In the genomic region with DNA sequence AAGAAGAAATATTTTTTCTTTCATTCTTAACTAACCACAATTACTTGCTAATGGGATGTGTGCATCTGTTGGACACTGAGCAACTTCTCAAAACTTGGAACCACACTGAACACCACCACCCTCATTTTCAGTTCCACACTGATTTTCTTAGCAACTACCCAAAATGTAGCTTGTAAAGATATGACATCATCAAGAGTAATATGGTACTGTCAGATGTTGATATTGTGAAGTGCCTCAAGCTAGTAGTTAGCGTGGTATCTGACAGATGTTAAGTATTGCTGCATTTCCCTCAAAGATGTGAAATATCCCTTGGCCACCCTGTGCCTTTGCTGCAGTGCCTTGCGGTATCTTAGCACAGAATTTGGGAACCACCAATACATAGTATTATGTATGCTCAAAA, we compare ENCODE assay signal across 10 cellular contexts. TPM values are rescaled to one million over a fixed set of nuclear protein-coding genes. Genes with fewer than 3 reads are reported as not detected.
DNase-seq lines count a peak whose midpoint lies in the region; ATAC-seq and TF ChIP-seq lines count a peak whose summit lies in the region.
"Had no signal": no experiment of that assay in that cellular context is flagged by ENCODE, and none has a peak within 500 bp of the region (broad histone marks: within the 10 kb centered on the region; RNA-seq: fewer than 3 reads in every experiment).

No MANE protein-coding gene starts in this region.

- no peaks in the 10 kb centered on the region for H3K36me3 ChIP-seq in esophagus squamous epithelium

- no peak overlapping the region for H3K27ac ChIP-seq in esophagus squamous epithelium

- BruUV-seq in Calu3 (replicated peaks; lab: Mats Ljungman, UMichigan) = no TSS peak

- H3K4me1 ChIP-seq in esophagus squamous epithelium = peaks cover 0 to 27% (median 14%) of the 10 kb centered on the region in 3 donors

- H3K4me3 Mint-ChIP-seq in CD14-positive monocyte (no peak overlapping the region), Calu3 (ENCODE audit: low read depth, unreplicated experiment) (no peak overlapping the region)

- CTCF ChIA-PET in Calu3 (lab: Charles Lee) = no interaction called here

- ATAC-seq in GM19324 (IDR thresholded peaks at IDR 0.05; ENCODE audit: low FRiP score, unreplicated experiment) (peak; percentile 79), HG03039 (IDR thresholded peaks at IDR 0.05; ENCODE audit: unreplicated experiment) (peak; percentile 71)

- no peaks in the 10 kb centered on the region for H3K9me3 ChIP-seq in esophagus squamous epithelium

- no peak for TF ChIP-seq POLR2A in esophagus squamous epithelium (IDR thresholded peaks at IDR 0.05)

- intact Hi-C loops in CD14-positive monocyte (cut with micrococcal nuclease) = no loop called here
- intact Hi-C loops in esophagus squamous epithelium (cut with DNase I) = no loop called here
- intact Hi-C loops in posterior vena cava (cut with DNase I) = no loop called here
- intact Hi-C loops in Calu3 (cut with micrococcal nuclease; ENCODE audit: unreplicated experiment) = no loop called here

- peaks cover 17 to 37% of the 10 kb centered on the region in 2 donors for H3K36me3 Mint-ChIP-seq in CD14-positive monocyte
- H3K36me3 Mint-ChIP-seq in Calu3 (ENCODE audit: insufficient read depth, unreplicated experiment) = no peaks in the 10 kb centered on the region

- TF ChIP-seq CTCF in CD14-positive monocyte (IDR thresholded peaks at IDR 0.05) (no peak), esophagus squamous epithelium (IDR thresholded peaks at IDR 0.05) (no peak), Calu3 (IDR thresholded peaks at IDR 0.05; ENCODE audit: unreplicated experiment) (no peak)

- H3K27me3 ChIP-seq in esophagus squamous epithelium = no peaks in the 10 kb centered on the region

- 27 to 47% methylated on average over 2 of the region's 2 CpGs for WGBS in esophagus squamous epithelium, 2 donors

- peak overlapping the region; percentile 55 to 91 (median 72) for H3K27ac Mint-ChIP-seq in CD14-positive monocyte
- no peak overlapping the region for H3K27ac Mint-ChIP-seq in Calu3 (ENCODE audit: unreplicated experiment)

- DNase-seq in CD14-positive monocyte (ENCODE audit: low spot score) (peak; percentile 48), SIG-M5 (lab: John Stamatoyannopoulos, UW) (peak; percentile 39), esophagus squamous epithelium (lab: John Stamatoyannopoulos, UW) (no peak), NCI-H1436 (lab: John Stamatoyannopoulos, UW) (no peak), posterior vena cava (ENCODE audit: low spot score) (no peak), Calu3 (no peak)
- DNase-seq: DMS153, NCI-H187 had no signal

- no peak overlapping the region for H3K4me3 ChIP-seq in esophagus squamous epithelium

- H3K4me1 Mint-ChIP-seq in CD14-positive monocyte (peaks cover 31% of the 10 kb centered on the region), Calu3 (ENCODE audit: low read depth, unreplicated experiment) (no peaks in the 10 kb centered on the region)

- H3K9me3 Mint-ChIP-seq in CD14-positive monocyte (peaks cover 1 to 9% (median 4%) of the 10 kb centered on the region in 7 donors), Calu3 (ENCODE audit: low read depth, unreplicated experiment) (no peaks in the 10 kb centered on the region)

- peaks cover 0 to 2% (median 0%) of the 10 kb centered on the region in 3 donors for H3K27me3 Mint-ChIP-seq in CD14-positive monocyte (ENCODE audit: low read depth in 3 of 3)
- peaks cover 42% of the 10 kb centered on the region for H3K27me3 Mint-ChIP-seq in Calu3 (ENCODE audit: unreplicated experiment)

RNA-seq across cellular contexts. Expression of gene RFTN1, which starts 9.3 kb away (rescaled TPM):
- polyA plus RNA-seq in CD14-positive monocyte = 10 to 100 TPM; 27.2 to 28.0 TPM
- total RNA-seq in esophagus squamous epithelium (10 to 100 TPM in 2 of 4 donors, 1 to 10 TPM in 2; 5.0 to 22.7 (median 12.4) TPM), posterior vena cava (100 to 1,000 TPM in 1 of 2 donors, 10 to 100 TPM in 1; 72.2 to 102 TPM), Calu3 (2022) (1.6 and 1.8 TPM in 2 replicates)

Comparison
In these comparisons a context has a peak if more than half of its experiments do, and no peak if none do; other contexts are left out.
1. DNase-seq: peak in CD14-positive monocyte (single experiment) and SIG-M5 (single experiment); none in esophagus squamous epithelium (single experiment), NCI-H1436 (single experiment), posterior vena cava (single experiment) and Calu3 (single experiment).